Comparison of ENCODE assay signal across 8 cellular contexts in the genomic region with DNA sequence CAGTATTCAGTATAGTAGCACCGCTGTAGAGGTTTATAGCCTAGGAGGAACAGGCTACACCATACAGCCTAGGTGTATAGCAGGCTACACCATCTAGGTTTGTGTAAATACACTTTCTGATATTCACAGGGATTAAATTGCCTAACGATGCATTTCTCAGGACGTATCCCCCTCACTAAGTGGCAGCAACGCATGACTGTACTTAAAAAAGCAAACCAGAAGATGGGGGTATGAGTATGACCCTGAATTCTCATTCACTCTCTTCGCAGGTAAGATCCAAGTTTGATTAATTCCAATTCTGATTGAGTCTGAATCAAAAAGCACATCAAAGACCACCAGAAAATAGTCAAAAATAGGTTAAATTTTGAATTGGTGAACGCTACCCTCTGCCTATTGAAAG. TPM values are rescaled to one million over a fixed set of nuclear protein-coding genes. Genes with fewer than 3 reads are reported as not detected.
DNase-seq lines count a peak whose midpoint lies in the region; ATAC-seq and TF ChIP-seq lines count a peak whose summit lies in the region.

No MANE protein-coding gene starts in this region.

- H3K4me3 ChIP-seq in AG09309 (ENCODE audit: control insufficient read depth, low read depth, low read length) = peak overlapping the region; percentile 95
- peak overlapping the region; percentile 65; the same call in 1 of the 2 replicates for H3K4me3 ChIP-seq in IMR-90 (ENCODE audit: insufficient read depth, low read depth, low read length)
- H3K4me3 ChIP-seq in muscle layer of colon (ENCODE audit: low read depth in 1 of 2, low read length in 2 of 2) = peak overlapping the region; percentile 63 to 97

- no peak overlapping the region for H2BK20ac ChIP-seq in IMR-90 (ENCODE audit: low read depth, low read length)

- H2BK120ac ChIP-seq in IMR-90 (ENCODE audit: low read depth, low read length) = no peak overlapping the region

- no peak overlapping the region for H2AK5ac ChIP-seq in IMR-90 (ENCODE audit: low read depth, low read length)

- TF ChIP-seq CTCF in AG09309 (IDR thresholded peaks at IDR 0.05; ENCODE audit: control insufficient read depth, insufficient read depth, low read depth, low read length, missing control alignments) (no peak), IMR-90 (conservative IDR thresholded peaks at IDR 0.05; ENCODE audit: low read depth, low read length) (no peak), brain (conservative IDR thresholded peaks at IDR 0.05) (no peak)

- H3K4me1 ChIP-seq in IMR-90 (ENCODE audit: control insufficient read depth, insufficient read depth, low read length) (peaks cover 2% of the 10 kb centered on the region; the same call in 1 of the 2 replicates), muscle layer of colon (ENCODE audit: insufficient read depth, low read length) (peaks cover 24% of the 10 kb centered on the region)

- H3K36me3 ChIP-seq in IMR-90 (ENCODE audit: control insufficient read depth, insufficient read depth, low read length) = peaks cover 4% of the 10 kb centered on the region
- H3K36me3 ChIP-seq in muscle layer of colon (ENCODE audit: insufficient read depth, low read length) = peaks cover 12% of the 10 kb centered on the region

- H3K27ac Mint-ChIP-seq in brain = peak overlapping the region; percentile 95 to 99 (median 99)

- dilution Hi-C loops in IMR-90 (cut with HindIII; ENCODE audit: low sequenced_read_pairs, unreplicated experiment) = no loop called here

- no peak overlapping the region for H4K5ac ChIP-seq in IMR-90 (ENCODE audit: low read depth, low read length)

- CTCF ChIA-PET in IMR-90 (lab: Yijun Ruan, JAX) = no interaction called here

- no peak for DNase-seq in AG09309 (ENCODE audit: low read depth)
- no peak for DNase-seq in IMR-90
- no peak for DNase-seq in head of caudate nucleus
- DNase-seq in T-helper 9 cell = no peak
- no peak for DNase-seq in left lobe of liver (ENCODE audit: low spot score)

- no peak for TF ChIP-seq POLR2A in IMR-90 (IDR thresholded peaks at IDR 0.05; ENCODE audit: low read depth, low read length)

- WGBS in IMR-90 (ENCODE audit: extremely low coverage in 2 of 2, insufficient read length in 1 of 2), 2 experiments = 100% methylated on average over 1 of the region's 6 CpGs; no CpG with 5 or more reads in 1 of the 2 experiments

- peak overlapping the region; percentile 97; the same call in 1 of the 2 replicates for H3K14ac ChIP-seq in IMR-90 (replicated peaks; ENCODE audit: low read depth, low read length)

- TF ChIP-seq RAD21 in IMR-90 (IDR thresholded peaks at IDR 0.05; ENCODE audit: low read length) = no peak

- peak overlapping the region; percentile 92 for H3K4me2 ChIP-seq in IMR-90 (ENCODE audit: low read depth, low read length)

- no peaks in the 10 kb centered on the region for H4K20me1 ChIP-seq in IMR-90 (ENCODE audit: insufficient read depth, low read length)

- H3K4ac ChIP-seq in IMR-90 (ENCODE audit: low read depth, low read length) = no peak overlapping the region

- peak overlapping the region; percentile 92 for H3K9ac ChIP-seq in IMR-90 (ENCODE audit: low read depth, low read length)
- H3K9ac ChIP-seq in muscle layer of colon (ENCODE audit: low read length) = peak overlapping the region; percentile 85

- no peak overlapping the region for H3K56ac ChIP-seq in IMR-90 (ENCODE audit: extremely low read depth, insufficient read depth, low read length)

- H3K18ac ChIP-seq in IMR-90 (ENCODE audit: low read depth, low read length) = no peak overlapping the region

- H3K27ac ChIP-seq in IMR-90 (ENCODE audit: insufficient read depth, low read length) (no peak overlapping the region), muscle layer of colon (ENCODE audit: low read depth, low read length) (peak overlapping the region; percentile 93)

- intact Hi-C loops in IMR-90 (cut with micrococcal nuclease) (no loop called here), head of caudate nucleus (cut with DNase I) (no loop called here)

- peaks cover 46% of the 10 kb centered on the region for H3K4me1 Mint-ChIP-seq in brain

- H2BK15ac ChIP-seq in IMR-90 (ENCODE audit: low read depth, low read length) = no peak overlapping the region

- H3K9me3 Mint-ChIP-seq in brain = peaks cover 8 to 27% (median 13%) of the 10 kb centered on the region in 5 experiments

- H3K79me1 ChIP-seq in IMR-90 (ENCODE audit: low read depth in 1 of 2, low read length in 2 of 2) = peaks cover 15 to 31% of the 10 kb centered on the region in 2 experiments; a peak in 3 of 4 replicates

- H4K8ac ChIP-seq in IMR-90 (ENCODE audit: low read depth in 2 of 2, low read length in 2 of 2) = peak overlapping the region in 1 of 2 experiments; percentile 20; a peak in 1 of 4 replicates

- H3K27me3 ChIP-seq in IMR-90 (ENCODE audit: control insufficient read depth, insufficient read depth, low read length) = no peaks in the 10 kb centered on the region
- H3K27me3 ChIP-seq in muscle layer of colon (ENCODE audit: control insufficient read depth in 1 of 2, insufficient read depth in 2 of 2, low read length in 2 of 2) = no peaks in the 10 kb centered on the region

- H3K23ac ChIP-seq in IMR-90 (ENCODE audit: low read depth, low read length) = peak overlapping the region; percentile 40; the same call in 1 of the 2 replicates

- no peak overlapping the region for H2BK5ac ChIP-seq in IMR-90 (ENCODE audit: low read depth, low read length, poor library complexity, severe bottlenecking)

- ATAC-seq in IMR-90 (ENCODE audit: low read depth) (no peak), HG02973 (IDR thresholded peaks at IDR 0.05; ENCODE audit: unreplicated experiment) (no peak), left lobe of liver (no peak)

- no peak overlapping the region for H2AFZ ChIP-seq in IMR-90 (replicated peaks; ENCODE audit: low read length, poor library complexity)

- H3K4me3 Mint-ChIP-seq in brain = peak overlapping the region; percentile 96 to 99 (median 98)

- in situ Hi-C loops in IMR-90 (cut with MboI; ENCODE audit: low sequenced_read_pairs) = no loop called here

- no peaks in the 10 kb centered on the region for H3K9me1 ChIP-seq in IMR-90 (ENCODE audit: insufficient read depth, low read length)

- H2AK9ac ChIP-seq in IMR-90 (replicated peaks; ENCODE audit: low read depth, low read length, poor library complexity) = no peak overlapping the region

- POLR2A ChIA-PET in IMR-90 (lab: Charles Lee; ENCODE audit: unreplicated experiment) = interaction anchor here (0.6 kb wide), 1 partner anchor 62 kb away, joined by 4 read pairs; no protein-coding TSS in a partner anchor

- H3K9me3 ChIP-seq in IMR-90 (ENCODE audit: control insufficient read depth, insufficient read depth, low read length) = no peaks in the 10 kb centered on the region
- H3K9me3 ChIP-seq in muscle layer of colon (ENCODE audit: low read length) = no peaks in the 10 kb centered on the region

- H3K27me3 Mint-ChIP-seq in brain = peaks cover 15% of the 10 kb centered on the region

- BruUV-seq in IMR-90 (replicated peaks; lab: Mats Ljungman, UMichigan) = no TSS peak

- H3K36me3 Mint-ChIP-seq in brain = peaks cover 21% of the 10 kb centered on the region

- no peak overlapping the region for H4K91ac ChIP-seq in IMR-90 (ENCODE audit: insufficient read depth, low read depth, low read length)

TF ChIP-seq in IMR-90, 13 proteins besides CTCF, POLR2A, EP300 and RAD21:
- no peak for TF ChIP-seq SMC3 (IDR thresholded peaks at IDR 0.05; ENCODE audit: low read depth, low read length)
- no peak for TF ChIP-seq MAFK (IDR thresholded peaks at IDR 0.05; ENCODE audit: low read depth, low read length)
- no peak for TF ChIP-seq BHLHE40 (IDR thresholded peaks at IDR 0.05; ENCODE audit: low read depth, low read length)
- TF ChIP-seq CEBPB (IDR thresholded peaks at IDR 0.05; ENCODE audit: low read depth, low read length) = no peak
TF ChIP-seq in IMR-90: peak in this region for 0.

RNA-seq across cellular contexts. Expression of a gene that starts 1.0 kb away (rescaled TPM):
- 18.8 and 27.8 TPM in 2 replicates for total RNA-seq in IMR-90 (2012; rRNA removed)
- polyA plus RNA-seq in IMR-90 (2012; rRNA removed) = 6.5 and 7.9 TPM in 2 replicates
- polyA plus RNA-seq in IMR-90 (2012; cell fraction: cytosol; rRNA removed) = 1.2 and 1.7 TPM in 2 replicates
- polyA plus RNA-seq in IMR-90 (2012; cell fraction: nucleus; rRNA removed; ENCODE audit: low replicate concordance) = 0.65 and 2.9 TPM in 2 replicates
- polyA plus RNA-seq in brain (ENCODE audit: insufficient read depth, low read depth, low replicate concordance) = 7.9 TPM
- 13.9 TPM for total RNA-seq in left lobe of liver
